Comparison of ENCODE assay signal across 8 cellular contexts in the genomic region with DNA sequence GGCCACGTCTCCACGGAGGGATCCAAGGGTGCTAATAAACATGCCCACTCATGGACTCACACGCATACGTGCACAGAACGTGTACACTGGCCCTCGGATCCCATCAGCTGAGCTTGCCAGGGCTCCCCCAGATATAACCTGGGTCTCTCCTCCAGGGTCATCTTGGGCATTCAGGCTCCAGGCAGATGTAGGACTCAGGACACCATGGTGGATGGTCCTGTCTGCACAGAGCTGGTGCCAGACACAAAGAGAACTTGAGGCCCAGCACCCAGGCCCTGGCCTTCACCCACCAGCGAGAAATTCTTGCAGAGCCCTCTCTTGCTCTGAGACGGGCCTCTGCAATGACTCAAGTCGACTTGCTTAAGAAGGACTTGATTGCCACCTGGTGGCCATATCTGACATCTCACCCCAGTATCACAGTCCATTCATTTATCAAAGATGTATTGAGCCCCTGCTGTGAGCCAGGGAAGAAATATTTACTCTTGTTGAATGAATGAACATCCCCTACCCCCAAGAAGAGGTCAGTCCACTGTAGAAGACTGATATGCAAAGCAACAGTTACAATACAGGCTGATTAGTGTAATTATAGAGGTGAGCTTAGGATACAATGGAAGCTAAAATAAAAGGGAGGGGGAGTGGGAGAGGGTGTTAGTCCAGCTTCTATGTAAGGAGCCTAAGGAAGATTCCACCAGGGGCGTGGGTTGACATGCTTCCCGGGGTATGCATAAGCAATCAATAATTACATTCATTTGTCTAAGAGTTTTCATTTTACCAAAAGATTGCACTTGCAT. TPM values are rescaled to one million over a fixed set of nuclear protein-coding genes. Genes with fewer than 3 reads are reported as not detected.
DNase-seq lines count a peak whose midpoint lies in the region; ATAC-seq, FAIRE-seq and TF ChIP-seq lines count a peak whose summit lies in the region.

No MANE protein-coding gene starts in this region.

- peak; percentile 87 to 90 for TF ChIP-seq RAD21 in A549 (conservative IDR thresholded peaks at IDR 0.05 in 1 of 2, IDR thresholded peaks at IDR 0.05 in 1 of 2)

- H3K4me3 ChIP-seq in A549, result no peak overlapping the region
- H3K4me3 ChIP-seq in effector memory CD4-positive, alpha-beta T cell (ENCODE audit: insufficient read depth, low read depth, low read length, poor library complexity, severe bottlenecking), result no peak overlapping the region

- H3K4me3 Mint-ChIP-seq in activated CD8-positive, alpha-beta T cell treated with anti-CD3 and anti-CD28 coated beads for 36 hours, result no peak overlapping the region
- no peak overlapping the region for H3K4me3 Mint-ChIP-seq in memory B cell

- H3K9me3 Mint-ChIP-seq in activated CD8-positive, alpha-beta T cell treated with anti-CD3 and anti-CD28 coated beads for 36 hours, result no peaks in the 10 kb centered on the region
- no peaks in the 10 kb centered on the region for H3K9me3 Mint-ChIP-seq in memory B cell

- no peak overlapping the region for H3K4me2 ChIP-seq in A549

- TF ChIP-seq POLR2A in A549 (IDR thresholded peaks at IDR 0.05; ENCODE audit: low read length), result no peak

- H3K36me3 Mint-ChIP-seq in activated CD8-positive, alpha-beta T cell treated with anti-CD3 and anti-CD28 coated beads for 36 hours (ENCODE audit: low read depth), result no peaks in the 10 kb centered on the region
- H3K36me3 Mint-ChIP-seq in memory B cell, result no peaks in the 10 kb centered on the region

- H3K27ac ChIP-seq in A549, result no peak overlapping the region
- H3K27ac ChIP-seq in effector memory CD4-positive, alpha-beta T cell (ENCODE audit: insufficient read depth, low read length, poor library complexity, severe bottlenecking), result no peak overlapping the region

- H3K27ac Mint-ChIP-seq in activated CD8-positive, alpha-beta T cell treated with anti-CD3 and anti-CD28 coated beads for 36 hours, result no peak overlapping the region
- H3K27ac Mint-ChIP-seq in memory B cell, result no peak overlapping the region

- POLR2A ChIA-PET in A549 (lab: Yijun Ruan, JAX), result no interaction called here
- POLR2A ChIA-PET in activated CD8-positive, alpha-beta T cell treated with anti-CD3 and anti-CD28 coated beads for 36 hours (lab: Charles Lee), result interaction anchor here (0.6 to 0.7 kb wide), 2 partner anchors 230 to 288 kb away, joined by 3 read pairs; no protein-coding TSS in a partner anchor

- intact Hi-C loops in activated CD8-positive, alpha-beta T cell treated with anti-CD3 and anti-CD28 coated beads for 36 hours (cut with micrococcal nuclease), result loop anchor here (1.0 kb wide), 1 partner anchor 216 kb away; a partner anchor contains a TSS

- H3K4me1 Mint-ChIP-seq in activated CD8-positive, alpha-beta T cell treated with anti-CD3 and anti-CD28 coated beads for 36 hours (ENCODE audit: low read depth), result no peaks in the 10 kb centered on the region
- peaks cover 2% of the 10 kb centered on the region for H3K4me1 Mint-ChIP-seq in memory B cell

- CTCF ChIA-PET in A549 (lab: Yijun Ruan, JAX), result interaction anchor here (0.6 to 2.8 kb wide), 45 partner anchors 8 to 406 kb away, joined by 3 to 23 read pairs (median 4); a partner anchor contains a TSS
- CTCF ChIA-PET in activated CD8-positive, alpha-beta T cell treated with anti-CD3 and anti-CD28 coated beads for 36 hours (lab: Charles Lee), result interaction anchor here (0.6 to 3.0 kb wide), 21 partner anchors 9 to 264 kb away, joined by 3 to 15 read pairs (median 5); a partner anchor contains a TSS

- ATAC-seq in A549 (peak; percentile 89 to 97), GM18867 (IDR thresholded peaks at IDR 0.05; ENCODE audit: unreplicated experiment) (peak; percentile 65), memory B cell (ENCODE audit: low read depth) (peak; percentile 97)
- peak; percentile 99 for ATAC-seq in activated CD8-positive, alpha-beta T cell treated with anti-CD3 and anti-CD28 coated beads for 36 hours

- DNase-seq in A549 (ENCODE audit: low read depth in 1 of 2, low spot score in 1 of 2) (peak; percentile 82 to 91), HT-29 (ENCODE audit: low spot score) (peak; percentile 85), NK-92 (lab: John Stamatoyannopoulos, UW; ENCODE audit: unreplicated experiment) (peak; percentile 19), memory B cell (ENCODE audit: low spot score in 2 of 2) (peak; percentile 76 to 78)
- peak; percentile 96 for DNase-seq in activated CD8-positive, alpha-beta T cell treated with anti-CD3 and anti-CD28 coated beads for 36 hours
- DNase-seq in effector memory CD4-positive, alpha-beta T cell, result peak; percentile 48 to 66 (median 58)
- DNase-seq in stimulated activated CD8-positive, alpha-beta memory T cell treated with anti-CD3 and anti-CD28 coated beads, Interleukin-15, amount 100 ng/mL, for 1 hour (ENCODE audit: low read depth), result peak; percentile 68

- no peaks in the 10 kb centered on the region for H3K9me3 ChIP-seq in A549
- H3K9me3 ChIP-seq in effector memory CD4-positive, alpha-beta T cell (ENCODE audit: control insufficient read depth, low read length), result no peaks in the 10 kb centered on the region

- H3K4me1 ChIP-seq in A549, result no peaks in the 10 kb centered on the region
- no peaks in the 10 kb centered on the region for H3K4me1 ChIP-seq in effector memory CD4-positive, alpha-beta T cell (ENCODE audit: control insufficient read depth, insufficient read depth, low read length, poor library complexity, severe bottlenecking)

- H3K36me3 ChIP-seq in effector memory CD4-positive, alpha-beta T cell (ENCODE audit: control insufficient read depth, insufficient read depth, low read length), result no peaks in the 10 kb centered on the region

- peak; percentile 74 for TF ChIP-seq CTCF in A549 (IDR thresholded peaks at IDR 0.05)
- peak; percentile 74 for TF ChIP-seq CTCF in activated CD8-positive, alpha-beta T cell treated with anti-CD3 and anti-CD28 coated beads for 36 hours (IDR thresholded peaks at IDR 0.05)

- peaks cover 15% of the 10 kb centered on the region for H3K27me3 Mint-ChIP-seq in activated CD8-positive, alpha-beta T cell treated with anti-CD3 and anti-CD28 coated beads for 36 hours
- peaks cover 22% of the 10 kb centered on the region for H3K27me3 Mint-ChIP-seq in memory B cell

- FAIRE-seq in A549 (lab: Jason Lieb, UNC), result no peak

- no peaks in the 10 kb centered on the region for H3K27me3 ChIP-seq in effector memory CD4-positive, alpha-beta T cell (replicated peaks; ENCODE audit: control insufficient read depth, insufficient read depth, low read length, poor library complexity, severe bottlenecking)

- no peak for TF ChIP-seq EP300 in A549 (IDR thresholded peaks at IDR 0.05)

- 21% methylated on average over 10 of the region's 11 CpGs for WGBS in A549 (ENCODE audit: missing lambda C conversion rate)

TF ChIP-seq in A549, 52 proteins besides CTCF, POLR2A, EP300 and RAD21:
- no peak for TF ChIP-seq HOXA7 (CRISPR knock-in tag; IDR thresholded peaks at IDR 0.05)
- TF ChIP-seq, protein P1, sequence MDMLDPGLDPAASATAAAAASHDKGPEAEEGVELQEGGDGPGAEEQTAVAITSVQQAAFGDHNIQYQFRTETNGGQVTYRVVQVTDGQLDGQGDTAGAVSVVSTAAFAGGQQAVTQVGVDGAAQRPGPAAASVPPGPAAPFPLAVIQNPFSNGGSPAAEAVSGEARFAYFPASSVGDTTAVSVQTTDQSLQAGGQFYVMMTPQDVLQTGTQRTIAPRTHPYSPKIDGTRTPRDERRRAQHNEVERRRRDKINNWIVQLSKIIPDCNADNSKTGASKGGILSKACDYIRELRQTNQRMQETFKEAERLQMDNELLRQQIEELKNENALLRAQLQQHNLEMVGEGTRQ (IDR thresholded peaks at IDR 0.05), result no peak
- TF ChIP-seq SMC3 (IDR thresholded peaks at IDR 0.05), result peak; percentile 91
- no peak for TF ChIP-seq FOXS1 (CRISPR knock-in tag; IDR thresholded peaks at IDR 0.05)

RNA-seq across cellular contexts. Expression of a gene that starts 34.2 kb away (rescaled TPM):
- 27.0 and 30.1 TPM in 2 replicates for polyA plus RNA-seq in A549 (2011; rRNA removed)
- 5.0 and 5.5 TPM in 2 replicates for polyA plus RNA-seq in A549 (2012; cell fraction: cytosol; rRNA removed)
- polyA plus RNA-seq in A549 (2012; cell fraction: nucleus; rRNA removed), result 7.5 and 10.7 TPM in 2 replicates
- 10.3 to 13.3 TPM (median 10.3 TPM) in 3 replicates for polyA plus RNA-seq in A549 (2017; fragmentation: RNase III; extraction: RNeasy Plus Mini Kit Qiagen cat#74134 plus additional on column Dnase treatment)
- polyA minus RNA-seq in A549 (2011; rRNA and poly(A)+ RNA removed), result 40.9 and 48.6 TPM in 2 replicates
- 9.1 and 11.7 TPM in 2 replicates for total RNA-seq in HT-29 (2014; rRNA removed; shearing (Covaris generic))
- total RNA-seq in activated CD8-positive, alpha-beta T cell treated with anti-CD3 and anti-CD28 coated beads for 36 hours, result 10 to 100 TPM; 30.2 to 33.3 TPM

Comparison
In these comparisons a context has a peak if more than half of its experiments do, and no peak if none do; other contexts are left out.
1. DNase-seq: peak in every context shown above with its lines; median percentile 96 in activated CD8-positive, alpha-beta T cell treated with anti-CD3 and anti-CD28 coated beads for 36 hours; 86 in A549; 85 in HT-29; 77 in memory B cell; 68 in stimulated activated CD8-positive, alpha-beta memory T cell treated with anti-CD3 and anti-CD28 coated beads, Interleukin-15, amount 100 ng/mL, for 1 hour; 58 in effector memory CD4-positive, alpha-beta T cell; 19 in NK-92.